Comparison of ENCODE assay signal across 27 cellular contexts in the genomic region with DNA sequence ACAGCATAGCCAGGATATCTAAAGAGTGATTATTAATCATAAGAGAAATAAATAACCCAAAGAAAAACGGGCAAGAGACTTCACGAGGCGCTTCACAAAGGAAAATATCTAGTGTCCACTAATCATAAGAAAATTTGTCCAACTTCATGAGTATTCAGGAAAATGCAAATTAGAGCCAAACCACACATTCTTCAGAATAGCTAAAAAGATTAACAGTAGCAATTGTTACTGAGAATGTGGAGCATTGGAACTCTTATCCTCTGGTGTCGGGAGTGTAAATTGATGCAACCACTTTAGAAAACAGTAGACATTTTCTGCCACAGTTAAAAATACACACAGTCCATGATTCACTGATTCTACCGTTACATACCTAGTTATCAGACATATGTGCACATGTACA.
"Had no signal": no experiment of that assay in that cellular context is flagged by ENCODE, and none has a peak within 500 bp of the region (broad histone marks: within the 10 kb centered on the region; RNA-seq: fewer than 3 reads in every experiment).

No MANE protein-coding gene starts in this region.

- ATAC-seq: activated CD4-positive, alpha-beta T cell treated with anti-CD3 and anti-CD28 coated beads for 36 hours; activated T-helper 17 cell treated with anti-CD3 and anti-CD28 coated beads, Interleukin-2, amount 50 U/mL, for 72 hours; gastroesophageal sphincter; left ventricle myocardium superior; natural killer cell; right cardiac atrium; T-helper 17 cell had no signal

- DNase-seq: activated B cell treated with CpG ODN at 0.5 μM for 24 hours; activated CD4-positive, alpha-beta T cell treated with anti-CD3 and anti-CD28 coated beads for 36 hours; activated CD4-positive, alpha-beta T cell treated with anti-CD3 and anti-CD28 coated beads, Interleukin-2, amount 50 U/mL, for 4 hours; activated CD8-positive, alpha-beta memory T cell treated with anti-CD3 and anti-CD28 coated beads for 24 hours; activated CD8-positive, alpha-beta memory T cell treated with anti-CD3 and anti-CD28 coated beads, Interleukin-2, amount 50 U/mL, for 4 hours; activated naive CD4-positive, alpha-beta T cell treated with Interleukin-2 at 50 U/mL for 16 hours; activated naive CD8-positive, alpha-beta T cell treated with anti-CD3 and anti-CD28 coated beads, Interleukin-2, amount 10 ng/mL, durations not matched to agents 7 days and 5 days; activated T-cell treated with anti-CD3 and anti-CD28 coated beads, Interleukin-2, amount 50 U/mL, for 24 hours; amygdala; brain microvascular endothelial cell; central memory CD4-positive, alpha-beta T cell; effector memory CD4-positive, alpha-beta T cell; head of caudate nucleus; hypothalamus; left ventricle myocardium superior; mammary epithelial cell; natural killer cell; right cardiac atrium; stimulated activated CD4-positive, alpha-beta T cell treated with anti-CD3 and anti-CD28 coated beads, Interleukin-12 subunit alpha, Interleukin-12 subunit beta, amount 100 ng/mL, for 4 hours; stimulated activated CD4-positive, alpha-beta T cell treated with anti-CD3 and anti-CD28 coated beads, Interleukin-4, amount 100 ng/mL, for 4 hours; T-helper 17 cell; tibial artery had no signal

- H3K4me3 ChIP-seq: gastroesophageal sphincter, tibial artery had no signal

- H3K27ac Mint-ChIP-seq: activated B cell treated with CpG ODN at 0.5 μM for 24 hours; activated CD4-positive, alpha-beta T cell treated with anti-CD3 and anti-CD28 coated beads for 36 hours; activated naive CD8-positive, alpha-beta T cell treated with anti-CD3 and anti-CD28 coated beads, Interleukin-2, amount 10 ng/mL, durations not matched to agents 7 days and 5 days; activated T-cell treated with anti-CD3 and anti-CD28 coated beads, Interleukin-2, amount 50 U/mL, for 24 hours; activated T-helper 17 cell treated with anti-CD3 and anti-CD28 coated beads, Interleukin-2, amount 50 U/mL, for 72 hours; mesothelial cell of epicardium; natural killer cell; stimulated activated naive CD8-positive, alpha-beta T cell treated with anti-CD3 and anti-CD28 coated beads, Interleukin-15, Interleukin-2, amounts not matched to agents 100 ng/mL and 50 ng/mL, for 24 hours; T-helper 17 cell had no signal

- H3K36me3 Mint-ChIP-seq: natural killer cell had no signal

- H3K27me3 Mint-ChIP-seq: activated B cell treated with CpG ODN at 0.5 μM for 24 hours; activated CD4-positive, alpha-beta T cell treated with anti-CD3 and anti-CD28 coated beads for 36 hours; activated naive CD8-positive, alpha-beta T cell treated with anti-CD3 and anti-CD28 coated beads, Interleukin-2, amount 10 ng/mL, durations not matched to agents 7 days and 5 days; activated T-cell treated with anti-CD3 and anti-CD28 coated beads, Interleukin-2, amount 50 U/mL, for 24 hours; activated T-helper 17 cell treated with anti-CD3 and anti-CD28 coated beads, Interleukin-2, amount 50 U/mL, for 72 hours; stimulated activated naive CD8-positive, alpha-beta T cell treated with anti-CD3 and anti-CD28 coated beads, Interleukin-15, Interleukin-2, amounts not matched to agents 100 ng/mL and 50 ng/mL, for 24 hours; T-helper 17 cell had no signal

- H3K4me3 Mint-ChIP-seq: activated B cell treated with CpG ODN at 0.5 μM for 24 hours; activated CD4-positive, alpha-beta T cell treated with anti-CD3 and anti-CD28 coated beads for 36 hours; activated naive CD8-positive, alpha-beta T cell treated with anti-CD3 and anti-CD28 coated beads, Interleukin-2, amount 10 ng/mL, durations not matched to agents 7 days and 5 days; activated T-cell treated with anti-CD3 and anti-CD28 coated beads, Interleukin-2, amount 50 U/mL, for 24 hours; activated T-helper 17 cell treated with anti-CD3 and anti-CD28 coated beads, Interleukin-2, amount 50 U/mL, for 72 hours; mesothelial cell of epicardium; natural killer cell; stimulated activated naive CD8-positive, alpha-beta T cell treated with anti-CD3 and anti-CD28 coated beads, Interleukin-15, Interleukin-2, amounts not matched to agents 100 ng/mL and 50 ng/mL, for 24 hours; T-helper 17 cell had no signal

- H3K27me3 ChIP-seq: brain microvascular endothelial cell, gastroesophageal sphincter, tibial artery had no signal

- H3K79me2 ChIP-seq: parathyroid adenoma had no signal

- H3K4me1 Mint-ChIP-seq: activated CD4-positive, alpha-beta T cell treated with anti-CD3 and anti-CD28 coated beads for 36 hours; activated T-helper 17 cell treated with anti-CD3 and anti-CD28 coated beads, Interleukin-2, amount 50 U/mL, for 72 hours; mesothelial cell of epicardium; natural killer cell had no signal

- H3K36me3 ChIP-seq: brain microvascular endothelial cell had no signal

- H3K27ac ChIP-seq: brain microvascular endothelial cell, gastroesophageal sphincter, parathyroid adenoma, tibial artery had no signal

- H3K4me1 ChIP-seq: gastroesophageal sphincter, parathyroid adenoma, tibial artery had no signal

- H2AFZ ChIP-seq: parathyroid adenoma had no signal
